ENCODE assay signal across 22 cellular contexts in the genomic region with DNA sequence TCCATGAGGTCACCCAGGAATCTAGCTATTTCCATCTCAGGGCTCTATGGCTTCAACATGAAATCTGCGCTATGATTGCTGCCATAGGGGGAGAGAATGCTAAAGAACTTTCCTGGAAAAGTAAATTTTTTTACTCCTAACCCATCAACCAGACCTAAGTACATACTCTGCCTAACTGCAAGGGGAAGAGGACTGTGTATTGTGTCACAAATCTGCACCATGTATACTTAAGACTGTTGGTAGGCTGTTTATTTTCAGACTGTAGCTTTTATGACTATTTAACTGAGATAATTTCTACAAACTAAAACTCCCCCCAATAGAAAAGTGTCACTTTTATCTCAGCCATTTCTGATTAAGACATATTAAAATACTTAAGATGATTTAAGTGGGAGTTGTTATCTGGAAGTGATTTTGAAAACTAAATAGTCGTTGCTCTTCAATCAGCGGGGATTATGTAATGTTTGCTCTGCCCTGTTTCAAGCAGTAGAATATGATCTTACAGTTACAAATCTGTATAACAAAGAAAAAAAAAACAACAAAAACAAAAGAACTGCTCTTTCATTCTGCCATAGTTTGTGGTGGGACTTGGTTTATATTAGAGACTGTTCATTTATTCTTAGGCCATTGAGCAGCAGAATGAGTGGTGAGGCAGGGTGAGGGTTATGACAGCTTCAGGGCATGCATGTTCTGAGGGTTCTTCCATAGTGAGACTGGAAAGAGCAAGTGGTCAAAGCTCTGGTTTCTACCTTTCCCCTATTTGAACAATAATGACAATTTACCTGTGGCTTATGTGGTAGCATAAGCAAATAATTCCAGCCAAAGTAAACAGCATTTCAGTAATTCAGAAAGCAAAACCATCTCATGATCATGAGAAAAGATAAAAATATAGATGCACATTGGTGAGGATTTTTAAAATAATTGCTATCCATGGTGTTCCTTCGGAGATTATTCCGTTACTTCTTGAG.
"Had no signal": no experiment of that assay in that cellular context is flagged by ENCODE, and none has a peak within 500 bp of the region (broad histone marks: within the 10 kb centered on the region; RNA-seq: fewer than 3 reads in every experiment).

No MANE protein-coding gene starts in this region.

- DNase-seq: activated B cell treated with CpG ODN at 0.5 μM for 24 hours; activated CD4-positive, alpha-beta T cell treated with anti-CD3 and anti-CD28 coated beads for 36 hours; activated CD4-positive, alpha-beta T cell treated with anti-CD3 and anti-CD28 coated beads, Interleukin-2, amount 50 U/mL, for 4 hours; activated CD8-positive, alpha-beta memory T cell treated with anti-CD3 and anti-CD28 coated beads, Interleukin-2, amount 50 U/mL, for 48 hours; activated naive CD4-positive, alpha-beta T cell; activated naive CD8-positive, alpha-beta T cell treated with anti-CD3 and anti-CD28 coated beads, Interleukin-2, amount 10 ng/mL, durations not matched to agents 7 days and 5 days; activated T-cell treated with anti-CD3 and anti-CD28 coated beads, Interleukin-2, amount 50 U/mL, for 4 hours; amniotic stem cell; colonic mucosa; foreskin fibroblast; kidney; mammary epithelial cell; midbrain; natural killer cell; stimulated activated CD4-positive, alpha-beta T cell treated with anti-CD3 and anti-CD28 coated beads, Interleukin-2, amount 100 ng/mL, for 48 hours; stimulated activated CD8-positive, alpha-beta memory T cell treated with anti-CD3 and anti-CD28 coated beads, Interleukin-4, amount 100 ng/mL, for 48 hours; stimulated activated naive B cell treated with anti-CD40 and anti-IgM and Interleukin-4, amounts not matched to agents 10 μg/mL and 1 μg/mL and 100 μg/mL, for 72 hours; T1000; trophoblast cell had no signal

- H3K27me3 Mint-ChIP-seq: activated B cell treated with CpG ODN at 0.5 μM for 24 hours; activated CD4-positive, alpha-beta T cell treated with anti-CD3 and anti-CD28 coated beads for 36 hours; activated naive CD8-positive, alpha-beta T cell treated with anti-CD3 and anti-CD28 coated beads, Interleukin-2, amount 10 ng/mL, durations not matched to agents 7 days and 5 days; stimulated activated naive B cell treated with anti-CD40 and anti-IgM and Interleukin-4, amounts not matched to agents 10 μg/mL and 1 μg/mL and 100 μg/mL, for 72 hours had no signal

- FAIRE-seq: kidney had no signal

- H3K4me3 ChIP-seq: breast epithelium, colonic mucosa, vagina had no signal

- H3K4me1 Mint-ChIP-seq: activated B cell treated with CpG ODN at 0.5 μM for 24 hours; activated CD4-positive, alpha-beta T cell treated with anti-CD3 and anti-CD28 coated beads for 36 hours; activated naive CD8-positive, alpha-beta T cell treated with anti-CD3 and anti-CD28 coated beads, Interleukin-2, amount 10 ng/mL, durations not matched to agents 7 days and 5 days; natural killer cell; stimulated activated naive B cell treated with anti-CD40 and anti-IgM and Interleukin-4, amounts not matched to agents 10 μg/mL and 1 μg/mL and 100 μg/mL, for 72 hours had no signal

- H3K27me3 ChIP-seq: breast epithelium, colonic mucosa, vagina had no signal

- H3K9me3 Mint-ChIP-seq: activated naive CD8-positive, alpha-beta T cell treated with anti-CD3 and anti-CD28 coated beads, Interleukin-2, amount 10 ng/mL, durations not matched to agents 7 days and 5 days; activated T-helper 2 cell treated with anti-CD3 and anti-CD28 coated beads, Interferon-gamma antibody, Interleukin-2, Interleukin-4, amounts not matched to agents 10 μg/mL and 5 μg/mL and 100 μg/mL, durations not matched to agents 14 hours and 24 hours and 36 hours had no signal

- H3K36me3 ChIP-seq: breast epithelium, colonic mucosa, vagina had no signal

- H3K36me3 Mint-ChIP-seq: activated naive CD8-positive, alpha-beta T cell treated with anti-CD3 and anti-CD28 coated beads, Interleukin-2, amount 10 ng/mL, durations not matched to agents 7 days and 5 days; natural killer cell; stimulated activated naive B cell treated with anti-CD40 and anti-IgM and Interleukin-4, amounts not matched to agents 10 μg/mL and 1 μg/mL and 100 μg/mL, for 72 hours had no signal

- H3K27ac Mint-ChIP-seq: activated B cell treated with CpG ODN at 0.5 μM for 24 hours; activated CD4-positive, alpha-beta T cell treated with anti-CD3 and anti-CD28 coated beads for 36 hours; activated naive CD8-positive, alpha-beta T cell treated with anti-CD3 and anti-CD28 coated beads, Interleukin-2, amount 10 ng/mL, durations not matched to agents 7 days and 5 days; activated T-helper 2 cell treated with anti-CD3 and anti-CD28 coated beads, Interferon-gamma antibody, Interleukin-2, Interleukin-4, amounts not matched to agents 10 μg/mL and 5 μg/mL and 100 μg/mL, durations not matched to agents 14 hours and 24 hours and 36 hours; natural killer cell; stimulated activated naive B cell treated with anti-CD40 and anti-IgM and Interleukin-4, amounts not matched to agents 10 μg/mL and 1 μg/mL and 100 μg/mL, for 72 hours had no signal

- H3K27ac ChIP-seq: breast epithelium, colonic mucosa, vagina had no signal

- H3K9me3 ChIP-seq: breast epithelium, colonic mucosa, vagina had no signal

- H3K4me3 Mint-ChIP-seq: activated B cell treated with CpG ODN at 0.5 μM for 24 hours; activated CD4-positive, alpha-beta T cell treated with anti-CD3 and anti-CD28 coated beads for 36 hours; activated naive CD8-positive, alpha-beta T cell treated with anti-CD3 and anti-CD28 coated beads, Interleukin-2, amount 10 ng/mL, durations not matched to agents 7 days and 5 days; activated T-cell treated with anti-CD3 and anti-CD28 coated beads, Interleukin-2, amount 50 U/mL, for 4 hours; natural killer cell; stimulated activated naive B cell treated with anti-CD40 and anti-IgM and Interleukin-4, amounts not matched to agents 10 μg/mL and 1 μg/mL and 100 μg/mL, for 72 hours had no signal

- ATAC-seq: activated CD4-positive, alpha-beta T cell treated with anti-CD3 and anti-CD28 coated beads for 36 hours; activated T-cell treated with anti-CD3 and anti-CD28 coated beads, Interleukin-2, amount 50 U/mL, for 4 hours; natural killer cell; stimulated activated naive B cell treated with anti-CD40 and anti-IgM and Interleukin-4, amounts not matched to agents 10 μg/mL and 1 μg/mL and 100 μg/mL, for 72 hours had no signal

- H3K4me1 ChIP-seq: breast epithelium, colonic mucosa, vagina had no signal
